In the genomic region with DNA sequence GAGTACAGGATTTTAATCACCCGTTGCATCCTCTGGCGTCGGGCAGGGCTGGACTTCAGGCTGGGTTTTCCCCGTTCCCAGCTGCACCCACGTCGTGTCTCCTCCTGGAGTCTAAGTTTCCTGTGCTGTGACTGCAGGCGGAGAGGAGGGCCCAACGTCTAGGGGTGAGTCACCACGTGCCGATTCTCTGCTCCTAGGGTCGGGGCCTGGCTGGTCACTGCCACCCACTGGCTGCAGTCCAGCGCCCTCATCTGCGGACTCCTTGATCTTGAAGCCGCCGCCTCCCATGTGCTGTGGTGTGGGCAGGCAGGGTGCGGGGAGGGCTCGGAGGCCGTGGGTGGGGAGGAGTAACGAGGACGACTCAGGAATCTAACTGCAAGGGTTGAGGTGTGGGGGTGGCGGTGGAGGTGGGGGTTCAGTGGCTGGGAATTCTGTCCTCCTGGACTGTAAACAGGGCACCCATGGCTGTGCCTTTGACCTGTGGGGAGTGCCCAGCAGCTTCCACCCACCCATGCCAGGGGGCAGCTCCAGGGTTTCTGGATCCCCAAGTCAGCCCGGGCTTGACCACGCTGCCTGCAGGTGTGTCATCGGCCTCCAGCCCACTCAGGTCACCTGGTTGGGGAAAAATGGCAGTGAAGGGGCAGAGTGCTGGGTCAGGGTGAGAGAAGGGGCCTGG, we compare ENCODE assay signal across 2 cellular contexts.
TF ChIP-seq lines count a peak whose summit lies in the region.

No MANE protein-coding gene starts in this region.

TF ChIP-seq in Ishikawa, 13 proteins besides CTCF, POLR2A, EP300 and RAD21 (continued from another document):
- TF ChIP-seq, protein P1, sequence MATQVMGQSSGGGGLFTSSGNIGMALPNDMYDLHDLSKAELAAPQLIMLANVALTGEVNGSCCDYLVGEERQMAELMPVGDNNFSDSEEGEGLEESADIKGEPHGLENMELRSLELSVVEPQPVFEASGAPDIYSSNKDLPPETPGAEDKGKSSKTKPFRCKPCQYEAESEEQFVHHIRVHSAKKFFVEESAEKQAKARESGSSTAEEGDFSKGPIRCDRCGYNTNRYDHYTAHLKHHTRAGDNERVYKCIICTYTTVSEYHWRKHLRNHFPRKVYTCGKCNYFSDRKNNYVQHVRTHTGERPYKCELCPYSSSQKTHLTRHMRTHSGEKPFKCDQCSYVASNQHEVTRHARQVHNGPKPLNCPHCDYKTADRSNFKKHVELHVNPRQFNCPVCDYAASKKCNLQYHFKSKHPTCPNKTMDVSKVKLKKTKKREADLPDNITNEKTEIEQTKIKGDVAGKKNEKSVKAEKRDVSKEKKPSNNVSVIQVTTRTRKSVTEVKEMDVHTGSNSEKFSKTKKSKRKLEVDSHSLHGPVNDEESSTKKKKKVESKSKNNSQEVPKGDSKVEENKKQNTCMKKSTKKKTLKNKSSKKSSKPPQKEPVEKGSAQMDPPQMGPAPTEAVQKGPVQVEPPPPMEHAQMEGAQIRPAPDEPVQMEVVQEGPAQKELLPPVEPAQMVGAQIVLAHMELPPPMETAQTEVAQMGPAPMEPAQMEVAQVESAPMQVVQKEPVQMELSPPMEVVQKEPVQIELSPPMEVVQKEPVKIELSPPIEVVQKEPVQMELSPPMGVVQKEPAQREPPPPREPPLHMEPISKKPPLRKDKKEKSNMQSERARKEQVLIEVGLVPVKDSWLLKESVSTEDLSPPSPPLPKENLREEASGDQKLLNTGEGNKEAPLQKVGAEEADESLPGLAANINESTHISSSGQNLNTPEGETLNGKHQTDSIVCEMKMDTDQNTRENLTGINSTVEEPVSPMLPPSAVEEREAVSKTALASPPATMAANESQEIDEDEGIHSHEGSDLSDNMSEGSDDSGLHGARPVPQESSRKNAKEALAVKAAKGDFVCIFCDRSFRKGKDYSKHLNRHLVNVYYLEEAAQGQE (IDR thresholded peaks at IDR 0.05; ENCODE audit: low read depth): peak; percentile 38; the same call in 1 of the 2 replicates
- 0 out of 2 replicates have a peak, but pooled peaks have one; percentile 35 for TF ChIP-seq TCF12 (IDR thresholded peaks at IDR 0.05; ENCODE audit: low read depth)
- 0 out of 2 replicates have a peak, but pooled peaks have one; percentile 16 for TF ChIP-seq YY1 (IDR thresholded peaks at IDR 0.05; ENCODE audit: low read depth)
- no peak for TF ChIP-seq CREB1 (IDR thresholded peaks at IDR 0.05; ENCODE audit: low read depth)

TF ChIP-seq in HepG2, 621 proteins besides CTCF, POLR2A, EP300 and RAD21 (continued from another document and continues in another):
- TF ChIP-seq, protein P2, sequence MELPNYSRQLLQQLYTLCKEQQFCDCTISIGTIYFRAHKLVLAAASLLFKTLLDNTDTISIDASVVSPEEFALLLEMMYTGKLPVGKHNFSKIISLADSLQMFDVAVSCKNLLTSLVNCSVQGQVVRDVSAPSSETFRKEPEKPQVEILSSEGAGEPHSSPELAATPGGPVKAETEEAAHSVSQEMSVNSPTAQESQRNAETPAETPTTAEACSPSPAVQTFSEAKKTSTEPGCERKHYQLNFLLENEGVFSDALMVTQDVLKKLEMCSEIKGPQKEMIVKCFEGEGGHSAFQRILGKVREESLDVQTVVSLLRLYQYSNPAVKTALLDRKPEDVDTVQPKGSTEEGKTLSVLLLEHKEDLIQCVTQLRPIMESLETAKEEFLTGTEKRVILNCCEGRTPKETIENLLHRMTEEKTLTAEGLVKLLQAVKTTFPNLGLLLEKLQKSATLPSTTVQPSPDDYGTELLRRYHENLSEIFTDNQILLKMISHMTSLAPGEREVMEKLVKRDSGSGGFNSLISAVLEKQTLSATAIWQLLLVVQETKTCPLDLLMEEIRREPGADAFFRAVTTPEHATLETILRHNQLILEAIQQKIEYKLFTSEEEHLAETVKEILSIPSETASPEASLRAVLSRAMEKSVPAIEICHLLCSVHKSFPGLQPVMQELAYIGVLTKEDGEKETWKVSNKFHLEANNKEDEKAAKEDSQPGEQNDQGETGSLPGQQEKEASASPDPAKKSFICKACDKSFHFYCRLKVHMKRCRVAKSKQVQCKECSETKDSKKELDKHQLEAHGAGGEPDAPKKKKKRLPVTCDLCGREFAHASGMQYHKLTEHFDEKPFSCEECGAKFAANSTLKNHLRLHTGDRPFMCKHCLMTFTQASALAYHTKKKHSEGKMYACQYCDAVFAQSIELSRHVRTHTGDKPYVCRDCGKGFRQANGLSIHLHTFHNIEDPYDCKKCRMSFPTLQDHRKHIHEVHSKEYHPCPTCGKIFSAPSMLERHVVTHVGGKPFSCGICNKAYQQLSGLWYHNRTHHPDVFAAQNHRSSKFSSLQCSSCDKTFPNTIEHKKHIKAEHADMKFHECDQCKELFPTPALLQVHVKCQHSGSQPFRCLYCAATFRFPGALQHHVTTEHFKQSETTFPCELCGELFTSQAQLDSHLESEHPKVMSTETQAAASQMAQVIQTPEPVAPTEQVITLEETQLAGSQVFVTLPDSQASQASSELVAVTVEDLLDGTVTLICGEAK (IDR thresholded peaks at IDR 0.05): no peak
- TF ChIP-seq, protein P2 (CRISPR knock-in tag; IDR thresholded peaks at IDR 0.05): 0 out of 2 replicates have a peak, but pooled peaks have one; percentile 5
- TF ChIP-seq, protein P3, sequence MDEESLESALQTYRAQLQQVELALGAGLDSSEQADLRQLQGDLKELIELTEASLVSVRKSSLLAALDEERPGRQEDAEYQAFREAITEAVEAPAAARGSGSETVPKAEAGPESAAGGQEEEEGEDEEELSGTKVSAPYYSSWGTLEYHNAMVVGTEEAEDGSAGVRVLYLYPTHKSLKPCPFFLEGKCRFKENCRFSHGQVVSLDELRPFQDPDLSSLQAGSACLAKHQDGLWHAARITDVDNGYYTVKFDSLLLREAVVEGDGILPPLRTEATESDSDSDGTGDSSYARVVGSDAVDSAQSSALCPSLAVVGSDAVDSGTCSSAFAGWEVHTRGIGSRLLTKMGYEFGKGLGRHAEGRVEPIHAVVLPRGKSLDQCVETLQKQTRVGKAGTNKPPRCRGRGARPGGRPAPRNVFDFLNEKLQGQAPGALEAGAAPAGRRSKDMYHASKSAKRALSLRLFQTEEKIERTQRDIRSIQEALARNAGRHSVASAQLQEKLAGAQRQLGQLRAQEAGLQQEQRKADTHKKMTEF (CRISPR knock-in tag; IDR thresholded peaks at IDR 0.05): 0 out of 2 replicates have a peak, but pooled peaks have one; percentile 25
- TF ChIP-seq, protein P4, sequence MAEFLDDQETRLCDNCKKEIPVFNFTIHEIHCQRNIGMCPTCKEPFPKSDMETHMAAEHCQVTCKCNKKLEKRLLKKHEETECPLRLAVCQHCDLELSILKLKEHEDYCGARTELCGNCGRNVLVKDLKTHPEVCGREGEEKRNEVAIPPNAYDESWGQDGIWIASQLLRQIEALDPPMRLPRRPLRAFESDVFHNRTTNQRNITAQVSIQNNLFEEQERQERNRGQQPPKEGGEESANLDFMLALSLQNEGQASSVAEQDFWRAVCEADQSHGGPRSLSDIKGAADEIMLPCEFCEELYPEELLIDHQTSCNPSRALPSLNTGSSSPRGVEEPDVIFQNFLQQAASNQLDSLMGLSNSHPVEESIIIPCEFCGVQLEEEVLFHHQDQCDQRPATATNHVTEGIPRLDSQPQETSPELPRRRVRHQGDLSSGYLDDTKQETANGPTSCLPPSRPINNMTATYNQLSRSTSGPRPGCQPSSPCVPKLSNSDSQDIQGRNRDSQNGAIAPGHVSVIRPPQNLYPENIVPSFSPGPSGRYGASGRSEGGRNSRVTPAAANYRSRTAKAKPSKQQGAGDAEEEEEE (CRISPR knock-in tag; IDR thresholded peaks at IDR 0.05; ENCODE audit: borderline replicate concordance): no peak
- TF ChIP-seq, protein P5, sequence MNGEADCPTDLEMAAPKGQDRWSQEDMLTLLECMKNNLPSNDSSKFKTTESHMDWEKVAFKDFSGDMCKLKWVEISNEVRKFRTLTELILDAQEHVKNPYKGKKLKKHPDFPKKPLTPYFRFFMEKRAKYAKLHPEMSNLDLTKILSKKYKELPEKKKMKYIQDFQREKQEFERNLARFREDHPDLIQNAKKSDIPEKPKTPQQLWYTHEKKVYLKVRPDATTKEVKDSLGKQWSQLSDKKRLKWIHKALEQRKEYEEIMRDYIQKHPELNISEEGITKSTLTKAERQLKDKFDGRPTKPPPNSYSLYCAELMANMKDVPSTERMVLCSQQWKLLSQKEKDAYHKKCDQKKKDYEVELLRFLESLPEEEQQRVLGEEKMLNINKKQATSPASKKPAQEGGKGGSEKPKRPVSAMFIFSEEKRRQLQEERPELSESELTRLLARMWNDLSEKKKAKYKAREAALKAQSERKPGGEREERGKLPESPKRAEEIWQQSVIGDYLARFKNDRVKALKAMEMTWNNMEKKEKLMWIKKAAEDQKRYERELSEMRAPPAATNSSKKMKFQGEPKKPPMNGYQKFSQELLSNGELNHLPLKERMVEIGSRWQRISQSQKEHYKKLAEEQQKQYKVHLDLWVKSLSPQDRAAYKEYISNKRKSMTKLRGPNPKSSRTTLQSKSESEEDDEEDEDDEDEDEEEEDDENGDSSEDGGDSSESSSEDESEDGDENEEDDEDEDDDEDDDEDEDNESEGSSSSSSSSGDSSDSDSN (CRISPR knock-in tag; IDR thresholded peaks at IDR 0.05): peak; percentile 50; the same call in 1 of the 2 replicates
- TF ChIP-seq THAP11 (CRISPR knock-in tag; IDR thresholded peaks at IDR 0.05): 0 out of 2 replicates have a peak, but pooled peaks have one; percentile 23
- TF ChIP-seq, protein P6, sequence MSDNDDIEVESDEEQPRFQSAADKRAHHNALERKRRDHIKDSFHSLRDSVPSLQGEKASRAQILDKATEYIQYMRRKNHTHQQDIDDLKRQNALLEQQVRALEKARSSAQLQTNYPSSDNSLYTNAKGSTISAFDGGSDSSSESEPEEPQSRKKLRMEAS (IDR thresholded peaks at IDR 0.05): peak; percentile 95
- TF ChIP-seq, protein P7, sequence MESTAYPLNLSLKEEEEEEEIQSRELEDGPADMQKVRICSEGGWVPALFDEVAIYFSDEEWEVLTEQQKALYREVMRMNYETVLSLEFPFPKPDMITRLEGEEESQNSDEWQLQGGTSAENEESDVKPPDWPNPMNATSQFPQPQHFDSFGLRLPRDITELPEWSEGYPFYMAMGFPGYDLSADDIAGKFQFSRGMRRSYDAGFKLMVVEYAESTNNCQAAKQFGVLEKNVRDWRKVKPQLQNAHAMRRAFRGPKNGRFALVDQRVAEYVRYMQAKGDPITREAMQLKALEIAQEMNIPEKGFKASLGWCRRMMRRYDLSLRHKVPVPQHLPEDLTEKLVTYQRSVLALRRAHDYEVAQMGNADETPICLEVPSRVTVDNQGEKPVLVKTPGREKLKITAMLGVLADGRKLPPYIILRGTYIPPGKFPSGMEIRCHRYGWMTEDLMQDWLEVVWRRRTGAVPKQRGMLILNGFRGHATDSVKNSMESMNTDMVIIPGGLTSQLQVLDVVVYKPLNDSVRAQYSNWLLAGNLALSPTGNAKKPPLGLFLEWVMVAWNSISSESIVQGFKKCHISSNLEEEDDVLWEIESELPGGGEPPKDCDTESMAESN (CRISPR knock-in tag; conservative IDR thresholded peaks at IDR 0.05): 0 out of 2 replicates have a peak, but pooled peaks have one; percentile 45
- TF ChIP-seq ZNF775 (CRISPR knock-in tag; IDR thresholded peaks at IDR 0.05; ENCODE audit: borderline replicate concordance): no peak
- TF ChIP-seq, protein P8, sequence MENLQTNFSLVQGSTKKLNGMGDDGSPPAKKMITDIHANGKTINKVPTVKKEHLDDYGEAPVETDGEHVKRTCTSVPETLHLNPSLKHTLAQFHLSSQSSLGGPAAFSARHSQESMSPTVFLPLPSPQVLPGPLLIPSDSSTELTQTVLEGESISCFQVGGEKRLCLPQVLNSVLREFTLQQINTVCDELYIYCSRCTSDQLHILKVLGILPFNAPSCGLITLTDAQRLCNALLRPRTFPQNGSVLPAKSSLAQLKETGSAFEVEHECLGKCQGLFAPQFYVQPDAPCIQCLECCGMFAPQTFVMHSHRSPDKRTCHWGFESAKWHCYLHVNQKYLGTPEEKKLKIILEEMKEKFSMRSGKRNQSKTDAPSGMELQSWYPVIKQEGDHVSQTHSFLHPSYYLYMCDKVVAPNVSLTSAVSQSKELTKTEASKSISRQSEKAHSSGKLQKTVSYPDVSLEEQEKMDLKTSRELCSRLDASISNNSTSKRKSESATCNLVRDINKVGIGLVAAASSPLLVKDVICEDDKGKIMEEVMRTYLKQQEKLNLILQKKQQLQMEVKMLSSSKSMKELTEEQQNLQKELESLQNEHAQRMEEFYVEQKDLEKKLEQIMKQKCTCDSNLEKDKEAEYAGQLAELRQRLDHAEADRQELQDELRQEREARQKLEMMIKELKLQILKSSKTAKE (CRISPR knock-in tag; IDR thresholded peaks at IDR 0.05; ENCODE audit: borderline replicate concordance): peak; percentile 45; the same call in 1 of the 2 replicates
- peak; percentile 58; the same call in 1 of the 2 replicates for TF ChIP-seq ZNF331 (CRISPR knock-in tag; IDR thresholded peaks at IDR 0.05)
- 0 out of 2 replicates have a peak, but pooled peaks have one; percentile 39 for TF ChIP-seq KLF11 (CRISPR knock-in tag; IDR thresholded peaks at IDR 0.05)
- no peak for TF ChIP-seq GTF2F1 (IDR thresholded peaks at IDR 0.05; ENCODE audit: low read length)
- TF ChIP-seq MAFG (CRISPR knock-in tag; IDR thresholded peaks at IDR 0.05): no peak
- TF ChIP-seq MBD4 (IDR thresholded peaks at IDR 0.05; ENCODE audit: borderline replicate concordance, low read length): no peak
- TF ChIP-seq NCOA2 (CRISPR knock-in tag; IDR thresholded peaks at IDR 0.05): peak; percentile 35; the same call in 1 of the 2 replicates
- TF ChIP-seq ZNF678 (CRISPR knock-in tag; IDR thresholded peaks at IDR 0.05): no peak
- peak; percentile 50; the same call in 1 of the 2 replicates for TF ChIP-seq BHLHE40 (IDR thresholded peaks at IDR 0.05; ENCODE audit: low read length)
- TF ChIP-seq ZNF263 (CRISPR knock-in tag; IDR thresholded peaks at IDR 0.05): 0 out of 2 replicates have a peak, but pooled peaks have one; percentile 37
- TF ChIP-seq FOSL2 (CRISPR knock-in tag; IDR thresholded peaks at IDR 0.05): peak; percentile 94
- TF ChIP-seq MAZ (IDR thresholded peaks at IDR 0.05; ENCODE audit: borderline replicate concordance, low read depth, low read length): no peak
- 0 out of 2 replicates have a peak, but pooled peaks have one; percentile 41 for TF ChIP-seq MAZ (CRISPR knock-in tag; IDR thresholded peaks at IDR 0.05; ENCODE audit: low read depth)
- TF ChIP-seq ZNF879 (CRISPR knock-in tag; IDR thresholded peaks at IDR 0.05): no peak
- no peak for TF ChIP-seq KLF13 (CRISPR knock-in tag; IDR thresholded peaks at IDR 0.05)
